8 cellular contexts compared by ENCODE assay signal in genomic region chr3:134640872-134641470, GRCh38. TPM values are rescaled to one million over a fixed set of nuclear protein-coding genes. Genes with fewer than 3 reads are reported as not detected.
DNase-seq lines count a peak whose midpoint lies in the region; ATAC-seq and TF ChIP-seq lines count a peak whose summit lies in the region.

No MANE protein-coding gene starts in this region.

- no peak overlapping the region for H4K12ac ChIP-seq in trophoblast cell (ENCODE audit: low read depth, low read length)

- H3K36me3 ChIP-seq in trophoblast cell (ENCODE audit: control insufficient read depth in 1 of 2, insufficient read depth in 2 of 2, low read length in 2 of 2) = no peaks in the 10 kb centered on the region

- H3K27ac ChIP-seq in trophoblast cell (ENCODE audit: low read depth, low read length) = no peak overlapping the region

- no CpG with 5 or more reads among the region's 4 CpGs for WGBS in trophoblast cell (ENCODE audit: extremely low coverage, insufficient coverage, insufficient read length)

- no peak overlapping the region for H4K8ac ChIP-seq in trophoblast cell (ENCODE audit: low read depth, low read length)

- no peak overlapping the region for H2BK5ac ChIP-seq in trophoblast cell (ENCODE audit: low read depth, low read length, poor library complexity)

- TF ChIP-seq CTCF in GM10266 (IDR thresholded peaks at IDR 0.05; ENCODE audit: control insufficient read depth, insufficient read depth, low read depth, missing control alignments) (peak; percentile 34), epithelial cell of proximal tubule (conservative IDR thresholded peaks at IDR 0.05; ENCODE audit: low read depth, low read length) (peak; percentile 84)

- no peak overlapping the region for H4K91ac ChIP-seq in trophoblast cell (ENCODE audit: low read depth, low read length)

- H2BK12ac ChIP-seq in trophoblast cell (ENCODE audit: low read length) = no peak overlapping the region

- H3K27me3 ChIP-seq in trophoblast cell (ENCODE audit: insufficient read depth, low read length) = no peaks in the 10 kb centered on the region

- no peak overlapping the region for H3K23ac ChIP-seq in trophoblast cell (ENCODE audit: low read length)

- H3K4me1 ChIP-seq in trophoblast cell (ENCODE audit: control insufficient read depth in 1 of 2, insufficient read depth in 2 of 2, low read length in 2 of 2) = no peaks in the 10 kb centered on the region

- no peak overlapping the region for H3K4ac ChIP-seq in trophoblast cell (ENCODE audit: low read depth, low read length)

- H3K9ac ChIP-seq in trophoblast cell (ENCODE audit: low read length) = no peak overlapping the region

- no peak overlapping the region for H2AFZ ChIP-seq in trophoblast cell (ENCODE audit: insufficient read depth, low read length, poor library complexity)

- no peaks in the 10 kb centered on the region for H3K79me2 ChIP-seq in trophoblast cell (ENCODE audit: control insufficient read depth, insufficient read depth, low read length, poor library complexity)

- no peak overlapping the region for H2AK5ac ChIP-seq in trophoblast cell (ENCODE audit: low read length)

- H3K14ac ChIP-seq in trophoblast cell (ENCODE audit: low read length) = no peak overlapping the region

- H3K9me3 ChIP-seq in trophoblast cell (ENCODE audit: insufficient read depth, low read depth, low read length) = no peaks in the 10 kb centered on the region

- DNase-seq in AML-193 (lab: John Stamatoyannopoulos, UW) = peak; percentile 80 to 87
- no peak for DNase-seq in GM10266 (ENCODE audit: extremely low spot score)
- DNase-seq in NOMO-1 treated with DMSO at 0.1 percent for 48 hours (lab: John Stamatoyannopoulos, UW; ENCODE audit: unreplicated experiment) = peak; percentile 18
- no peak for DNase-seq in epithelial cell of proximal tubule (ENCODE audit: low read depth)
- DNase-seq in trophoblast cell = peak; percentile 12 to 58
- DNase-seq in NCI-H2196 (lab: John Stamatoyannopoulos, UW; ENCODE audit: unreplicated experiment) = no peak
- no peak for DNase-seq in NCI-H128 (lab: John Stamatoyannopoulos, UW; ENCODE audit: unreplicated experiment)

- H3K4me2 ChIP-seq in trophoblast cell (ENCODE audit: low read length) = no peak overlapping the region

- no peak overlapping the region for H3K18ac ChIP-seq in trophoblast cell (ENCODE audit: low read length)

- no peaks in the 10 kb centered on the region for H3K79me1 ChIP-seq in trophoblast cell (ENCODE audit: low read length)

- no peak for ATAC-seq in HG02642 (IDR thresholded peaks at IDR 0.05; ENCODE audit: poor library complexity, unreplicated experiment)

- no peak overlapping the region for H3K4me3 ChIP-seq in epithelial cell of proximal tubule (ENCODE audit: low read depth, low read length)
- no peak overlapping the region for H3K4me3 ChIP-seq in trophoblast cell (ENCODE audit: low read depth, low read length)

- no peak overlapping the region for H2BK120ac ChIP-seq in trophoblast cell (ENCODE audit: insufficient read depth, low read length, poor library complexity)

RNA-seq across cellular contexts. Expression of gene KY, which starts 9.9 kb away (rescaled TPM):
- under 0.01 TPM in 1 of 2 replicates, not detected in the other for total RNA-seq in epithelial cell of proximal tubule
- polyA plus RNA-seq in trophoblast cell (2013) = not detected in 2 replicates

Comparison
In these comparisons a context has a peak if more than half of its experiments do, and no peak if none do; other contexts are left out.
1. DNase-seq: peak in AML-193 (2 of 2), NOMO-1 treated with DMSO at 0.1 percent for 48 hours (single experiment) and trophoblast cell (2 of 2); none in GM10266 (single experiment), epithelial cell of proximal tubule (single experiment), NCI-H2196 (single experiment) and NCI-H128 (single experiment).